ENCODE assay signal across 9 cellular contexts in genomic region chr10:71218046-71218832, GRCh38.
DNase-seq lines count a peak whose midpoint lies in the region; ATAC-seq lines count a peak whose summit lies in the region.
"Had no signal": no experiment of that assay in that cellular context is flagged by ENCODE, and none has a peak within 500 bp of the region (broad histone marks: within the 10 kb centered on the region; RNA-seq: fewer than 3 reads in every experiment).

No MANE protein-coding gene starts in this region.

- ATAC-seq in GM21619 (IDR thresholded peaks at IDR 0.05; ENCODE audit: unreplicated experiment) = no peak
- no peak for ATAC-seq in GM19463 (IDR thresholded peaks at IDR 0.05; ENCODE audit: unreplicated experiment)

- H3K4me3 ChIP-seq in adipocyte (ENCODE audit: low read length) (peak overlapping the region; percentile 49), iPS-18c (ENCODE audit: insufficient read depth, low read depth, low read length) (peak overlapping the region; percentile 46), stomach smooth muscle (ENCODE audit: low read length in 2 of 2) (peak overlapping the region; percentile 40 to 77)

- H3K27ac ChIP-seq in stomach smooth muscle (ENCODE audit: low read length) = no peak overlapping the region
- H3K27ac ChIP-seq: 22Rv1 had no signal

- H3K9ac ChIP-seq in adipocyte (ENCODE audit: low read length) (no peak overlapping the region), stomach smooth muscle (ENCODE audit: low read length in 2 of 2) (no peak overlapping the region)

- H3K27me3 ChIP-seq in adipocyte (replicated peaks; ENCODE audit: control insufficient read depth, insufficient read depth, low read length) (no peaks in the 10 kb centered on the region), stomach smooth muscle (ENCODE audit: control insufficient read depth in 1 of 2, insufficient read depth in 2 of 2, low read length in 2 of 2) (no peaks in the 10 kb centered on the region)

- peak; percentile 28 to 64 (median 62) for DNase-seq in NCI-H1417 (lab: John Stamatoyannopoulos, UW)
- DNase-seq in NCI-H1417 treated with DMSO at 0.1 percent for 48 hours (lab: John Stamatoyannopoulos, UW) = no peak
- peak; percentile 29 for DNase-seq in adipocyte (ENCODE audit: low read depth)
- no peak for DNase-seq in ecto neural progenitor cell (ENCODE audit: low spot score)

- peaks cover 21% of the 10 kb centered on the region for H3K4me1 ChIP-seq in adipocyte (ENCODE audit: control insufficient read depth, insufficient read depth, low read length)
- H3K4me1 ChIP-seq in stomach smooth muscle (ENCODE audit: control insufficient read depth, insufficient read depth, low read length) = peaks cover 38% of the 10 kb centered on the region

- H3K9me3 ChIP-seq in adipocyte (ENCODE audit: control insufficient read depth, low read length) = no peaks in the 10 kb centered on the region
- H3K9me3 ChIP-seq in iPS-18c (ENCODE audit: control insufficient read depth, insufficient read depth, low read length) = no peaks in the 10 kb centered on the region
- H3K9me3 ChIP-seq in stomach smooth muscle (ENCODE audit: control insufficient read depth in 2 of 2, low read length in 2 of 2) = no peaks in the 10 kb centered on the region

- H3K36me3 ChIP-seq in adipocyte (ENCODE audit: control insufficient read depth, insufficient read depth, low read length, severe bottlenecking) = no peaks in the 10 kb centered on the region
- H3K36me3 ChIP-seq in stomach smooth muscle (ENCODE audit: control insufficient read depth in 2 of 2, insufficient read depth in 2 of 2, low read length in 2 of 2) = no peaks in the 10 kb centered on the region

Comparison
In these comparisons a context has a peak if more than half of its experiments do, and no peak if none do; other contexts are left out.
1. DNase-seq: peak in NCI-H1417 (3 of 3) and adipocyte (single experiment); none in NCI-H1417 treated with DMSO at 0.1 percent for 48 hours (single experiment) and ecto neural progenitor cell (single experiment).
2. Peak in every context shown above with its lines, with median percentiles within 50 percentile points of each other: H3K4me3 ChIP-seq.